Comparison of ENCODE assay signal across 14 cellular contexts in the genomic region with DNA sequence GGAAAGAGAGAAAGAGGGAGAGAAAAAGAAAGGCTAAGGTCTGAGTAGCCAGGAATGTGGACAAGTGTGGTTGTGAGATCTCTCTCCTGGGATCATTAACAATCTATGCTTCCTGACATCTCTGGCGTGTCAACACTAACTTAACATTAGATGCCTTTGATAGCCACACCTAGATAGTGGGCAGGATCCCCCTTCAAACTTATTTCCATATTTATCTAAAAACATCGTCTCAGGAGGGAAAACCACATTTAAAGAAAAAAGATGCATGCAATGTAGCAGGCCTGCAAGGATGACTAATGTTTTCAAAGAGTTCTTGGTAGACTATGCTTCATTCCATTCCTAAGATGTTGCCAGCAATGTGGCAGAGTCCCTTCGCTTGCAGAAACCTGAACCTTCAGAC.
A peak's percentile ranks its signal among the peaks of the same experiment; 100 is the strongest.
DNase-seq lines count a peak whose midpoint lies in the region; ATAC-seq, FAIRE-seq and TF ChIP-seq lines count a peak whose summit lies in the region.
"Had no signal": no experiment of that assay in that cellular context is flagged by ENCODE, and none has a peak within 500 bp of the region (broad histone marks: within the 10 kb centered on the region; RNA-seq: fewer than 3 reads in every experiment).

No MANE protein-coding gene starts in this region.

- H3K79me2 ChIP-seq in astrocyte (ENCODE audit: insufficient read depth, low read length) = no peaks in the 10 kb centered on the region

- H3K4me1 ChIP-seq in astrocyte (ENCODE audit: insufficient read depth, low read length) = peaks cover 30% of the 10 kb centered on the region
- peaks cover 6 to 29% (median 9%) of the 10 kb centered on the region in 3 donors for H3K4me1 ChIP-seq in gastroesophageal sphincter
- H3K4me1 ChIP-seq: upper lobe of right lung had no signal

- 28 to 40% methylated on average over 3 of the region's 3 CpGs for WGBS in gastroesophageal sphincter (ENCODE audit: low coverage in 1 of 2), 2 donors

- intact Hi-C loops in posterior vena cava (cut with DNase I) = no loop called here

- FAIRE-seq in astrocyte (lab: Jason Lieb, UNC) = peak; percentile 99

- H3K4me1 Mint-ChIP-seq in stimulated activated naive CD8-positive, alpha-beta T cell treated with anti-CD3 and anti-CD28 coated beads, Interleukin-15, amount 100 ng/mL, for 72 hours = peaks cover 25% of the 10 kb centered on the region
- H3K4me1 Mint-ChIP-seq in astrocyte (ENCODE audit: low read depth, unreplicated experiment) = peaks cover 30% of the 10 kb centered on the region
- H3K4me1 Mint-ChIP-seq: activated B cell treated with CpG ODN at 0.5 μM for 24 hours had no signal

- no peak for DNase-seq in stimulated activated naive CD8-positive, alpha-beta T cell treated with anti-CD3 and anti-CD28 coated beads, Interleukin-15, amount 100 ng/mL, for 72 hours
- DNase-seq in stimulated activated naive CD8-positive, alpha-beta T cell treated with anti-CD3 and anti-CD28 coated beads, Interleukin-15, Interleukin-2, amounts not matched to agents 100 U/mL and 50 U/mL, for 24 hours = no peak
- peak; percentile 90 for DNase-seq in astrocyte (ENCODE audit: low read depth)
- DNase-seq in NCI-H1417 (lab: John Stamatoyannopoulos, UW) = no peak
- DNase-seq in posterior vena cava (ENCODE audit: low spot score) = no peak
- DNase-seq: activated B cell treated with CpG ODN at 0.5 μM for 24 hours; DMS 273 treated with DMSO at 0.1 percent for 48 hours; effector memory CD4-positive, alpha-beta T cell; hypothalamus; upper lobe of right lung had no signal

- H3K9me3 ChIP-seq in astrocyte (ENCODE audit: insufficient read depth, low read depth, low read length) = no peaks in the 10 kb centered on the region
- H3K9me3 ChIP-seq in gastroesophageal sphincter = no peaks in the 10 kb centered on the region
- H3K9me3 ChIP-seq: upper lobe of right lung had no signal

- peak; percentile 43 for ATAC-seq in stimulated activated naive CD8-positive, alpha-beta T cell treated with anti-CD3 and anti-CD28 coated beads, Interleukin-15, amount 100 ng/mL, for 72 hours
- no peak for ATAC-seq in stimulated activated naive CD8-positive, alpha-beta T cell treated with anti-CD3 and anti-CD28 coated beads, Interleukin-15, Interleukin-2, amounts not matched to agents 100 U/mL and 50 U/mL, for 24 hours
- ATAC-seq in gastroesophageal sphincter = no peak
- ATAC-seq in HG03457 (IDR thresholded peaks at IDR 0.05; ENCODE audit: unreplicated experiment) = no peak
- no peak for ATAC-seq in GM18873 (IDR thresholded peaks at IDR 0.05; ENCODE audit: low FRiP score, unreplicated experiment)
- ATAC-seq: upper lobe of right lung had no signal

- H4K20me1 ChIP-seq in astrocyte (ENCODE audit: insufficient read depth, low read length) = peaks cover 3% of the 10 kb centered on the region

- H3K36me3 Mint-ChIP-seq in astrocyte (ENCODE audit: low read depth, unreplicated experiment) = peaks cover 9% of the 10 kb centered on the region

- H3K27ac Mint-ChIP-seq in stimulated activated naive CD8-positive, alpha-beta T cell treated with anti-CD3 and anti-CD28 coated beads, Interleukin-15, amount 100 ng/mL, for 72 hours = no peak overlapping the region
- H3K27ac Mint-ChIP-seq in astrocyte (ENCODE audit: unreplicated experiment) = peak overlapping the region; percentile 81
- H3K27ac Mint-ChIP-seq: activated B cell treated with CpG ODN at 0.5 μM for 24 hours had no signal

- H3K9ac ChIP-seq in astrocyte (ENCODE audit: low read length) = no peak overlapping the region

- H2AFZ ChIP-seq in astrocyte (ENCODE audit: low read depth, low read length) = no peak overlapping the region

- TF ChIP-seq CTCF in astrocyte (IDR thresholded peaks at IDR 0.05; ENCODE audit: insufficient read depth, low read depth, low read length) (no peak), gastroesophageal sphincter (IDR thresholded peaks at IDR 0.05) (no peak)

- no peak for TF ChIP-seq POLR2A in gastroesophageal sphincter (IDR thresholded peaks at IDR 0.05)

- no peak for TF ChIP-seq EP300 in gastroesophageal sphincter (IDR thresholded peaks at IDR 0.05)

- H3K27ac ChIP-seq in astrocyte (ENCODE audit: low read depth, low read length) (peak overlapping the region; percentile 62), gastroesophageal sphincter (peak overlapping the region in 3 of 4 donors; percentile 10 to 54 (median 50))
- H3K27ac ChIP-seq: SK-N-MC, upper lobe of right lung had no signal

- H3K9me3 Mint-ChIP-seq in stimulated activated naive CD8-positive, alpha-beta T cell treated with anti-CD3 and anti-CD28 coated beads, Interleukin-15, amount 100 ng/mL, for 72 hours = no peaks in the 10 kb centered on the region
- H3K9me3 Mint-ChIP-seq in astrocyte (ENCODE audit: unreplicated experiment) = peaks cover 2% of the 10 kb centered on the region
- H3K9me3 Mint-ChIP-seq: activated B cell treated with CpG ODN at 0.5 μM for 24 hours had no signal

- no peaks in the 10 kb centered on the region for H3K27me3 ChIP-seq in astrocyte (ENCODE audit: insufficient read depth, low read length)
- H3K27me3 ChIP-seq in gastroesophageal sphincter = no peaks in the 10 kb centered on the region
- H3K27me3 ChIP-seq: upper lobe of right lung had no signal

- peak overlapping the region; percentile 74 for H3K4me2 ChIP-seq in astrocyte (ENCODE audit: low read length)

- no peak overlapping the region for H3K4me3 Mint-ChIP-seq in stimulated activated naive CD8-positive, alpha-beta T cell treated with anti-CD3 and anti-CD28 coated beads, Interleukin-15, amount 100 ng/mL, for 72 hours
- no peak overlapping the region for H3K4me3 Mint-ChIP-seq in astrocyte (ENCODE audit: unreplicated experiment)
- H3K4me3 Mint-ChIP-seq: activated B cell treated with CpG ODN at 0.5 μM for 24 hours had no signal

- H3K4me3 ChIP-seq in astrocyte (ENCODE audit: insufficient read depth, low read depth, low read length) (no peak overlapping the region), gastroesophageal sphincter (no peak overlapping the region)
- H3K4me3 ChIP-seq: SK-N-MC, upper lobe of right lung had no signal

- H3K36me3 ChIP-seq in astrocyte (ENCODE audit: insufficient read depth, low read length) (peaks cover 3% of the 10 kb centered on the region), gastroesophageal sphincter (peaks cover 0 to 49% of the 10 kb centered on the region in 2 donors)

- no peaks in the 10 kb centered on the region for H3K27me3 Mint-ChIP-seq in stimulated activated naive CD8-positive, alpha-beta T cell treated with anti-CD3 and anti-CD28 coated beads, Interleukin-15, amount 100 ng/mL, for 72 hours
- H3K27me3 Mint-ChIP-seq in astrocyte (ENCODE audit: low read depth, unreplicated experiment) = no peaks in the 10 kb centered on the region
- H3K27me3 Mint-ChIP-seq: activated B cell treated with CpG ODN at 0.5 μM for 24 hours had no signal
